ENCODE assay signal across 10 cellular contexts in genomic region chr2:57798346-57798745, GRCh38.
"Had no signal": no experiment of that assay in that cellular context is flagged by ENCODE, and none has a peak within 500 bp of the region (broad histone marks: within the 10 kb centered on the region; RNA-seq: fewer than 3 reads in every experiment).

No MANE protein-coding gene starts in this region.

- H3K4me2 ChIP-seq: KMS-11 had no signal

- H3K27ac ChIP-seq: GM23248, HL-60, KMS-11 had no signal

- FAIRE-seq: H54 had no signal

- H3K9ac ChIP-seq: GM23248, KMS-11 had no signal

- H2AFZ ChIP-seq: GM23248 had no signal

- H3K4me3 ChIP-seq: GM23248 had no signal

- DNase-seq: GM23248, GOT3, H9, HCEC 1CT, HFFc6, IMR-90, KBM-7 had no signal
